Comparison of ENCODE assay signal across 1 cellular context in genomic region chr9:71692337-71692736, GRCh38.
A peak's percentile ranks its signal among the peaks of the same experiment; 100 is the strongest.
TF ChIP-seq lines count a peak whose summit lies in the region.

No MANE protein-coding gene starts in this region.

TF ChIP-seq in K562, 482 proteins besides CTCF, POLR2A, EP300 and RAD21 (continued from another document):
- TF ChIP-seq PATZ1 (CRISPR knock-in tag; IDR thresholded peaks at IDR 0.05; ENCODE audit: borderline replicate concordance) (no peak), ZNF316 (IDR thresholded peaks at IDR 0.05) (peak; percentile 65), TSHZ1 (CRISPR knock-in tag; IDR thresholded peaks at IDR 0.05) (no peak), MAFG (tag; conservative IDR thresholded peaks at IDR 0.05) (peak; percentile 33; the same call in 1 of the 2 replicates), KLF16 (IDR thresholded peaks at IDR 0.05) (no peak), C11orf30 (IDR thresholded peaks at IDR 0.05; ENCODE audit: low read depth) (peak; percentile 71), ZNF778 (CRISPR knock-in tag; IDR thresholded peaks at IDR 0.05) (no peak), LARP7 (IDR thresholded peaks at IDR 0.05) (no peak), NCOA1 (IDR thresholded peaks at IDR 0.05; ENCODE audit: low read depth) (no peak), TRIM25 (IDR thresholded peaks at IDR 0.05; ENCODE audit: borderline replicate concordance) (no peak)
